ENCODE assay signal across 1 cellular context in the genomic region with DNA sequence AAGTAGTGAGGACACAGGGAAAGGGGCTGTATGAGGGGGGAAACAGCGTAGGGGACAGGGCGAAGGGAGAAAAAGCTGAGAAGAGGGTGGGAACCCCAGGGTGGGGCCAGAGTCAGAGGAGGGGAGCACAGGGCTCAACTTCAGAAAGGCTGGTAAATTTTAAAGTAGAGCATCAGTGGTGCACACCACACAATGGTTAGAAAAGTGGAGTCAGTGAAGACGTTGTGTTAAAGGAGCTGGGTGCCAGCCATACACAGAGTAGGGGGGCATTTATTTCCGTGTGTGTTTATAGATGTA.
TF ChIP-seq lines count a peak whose summit lies in the region.

No MANE protein-coding gene starts in this region.

TF ChIP-seq in GM23338, 12 proteins besides CTCF, POLR2A, EP300 and RAD21:
- no peak for TF ChIP-seq STAT1 (IDR thresholded peaks at IDR 0.05; ENCODE audit: unreplicated experiment)
- no peak for TF ChIP-seq NANOG (IDR thresholded peaks at IDR 0.05; ENCODE audit: borderline replicate concordance)
- no peak for TF ChIP-seq EZH2 (IDR thresholded peaks at IDR 0.05; ENCODE audit: low read depth, unreplicated experiment)
- TF ChIP-seq EZH2phosphoT487 (IDR thresholded peaks at IDR 0.05; ENCODE audit: unreplicated experiment) = no peak
- no peak for TF ChIP-seq ZNF331 (CRISPR knock-in tag; IDR thresholded peaks at IDR 0.05; ENCODE audit: low read depth)
- TF ChIP-seq JUNB (IDR thresholded peaks at IDR 0.05; ENCODE audit: unreplicated experiment) = no peak
- TF ChIP-seq POLR2AphosphoS5 (IDR thresholded peaks at IDR 0.05; ENCODE audit: low read depth) = no peak
- TF ChIP-seq, protein P1, sequence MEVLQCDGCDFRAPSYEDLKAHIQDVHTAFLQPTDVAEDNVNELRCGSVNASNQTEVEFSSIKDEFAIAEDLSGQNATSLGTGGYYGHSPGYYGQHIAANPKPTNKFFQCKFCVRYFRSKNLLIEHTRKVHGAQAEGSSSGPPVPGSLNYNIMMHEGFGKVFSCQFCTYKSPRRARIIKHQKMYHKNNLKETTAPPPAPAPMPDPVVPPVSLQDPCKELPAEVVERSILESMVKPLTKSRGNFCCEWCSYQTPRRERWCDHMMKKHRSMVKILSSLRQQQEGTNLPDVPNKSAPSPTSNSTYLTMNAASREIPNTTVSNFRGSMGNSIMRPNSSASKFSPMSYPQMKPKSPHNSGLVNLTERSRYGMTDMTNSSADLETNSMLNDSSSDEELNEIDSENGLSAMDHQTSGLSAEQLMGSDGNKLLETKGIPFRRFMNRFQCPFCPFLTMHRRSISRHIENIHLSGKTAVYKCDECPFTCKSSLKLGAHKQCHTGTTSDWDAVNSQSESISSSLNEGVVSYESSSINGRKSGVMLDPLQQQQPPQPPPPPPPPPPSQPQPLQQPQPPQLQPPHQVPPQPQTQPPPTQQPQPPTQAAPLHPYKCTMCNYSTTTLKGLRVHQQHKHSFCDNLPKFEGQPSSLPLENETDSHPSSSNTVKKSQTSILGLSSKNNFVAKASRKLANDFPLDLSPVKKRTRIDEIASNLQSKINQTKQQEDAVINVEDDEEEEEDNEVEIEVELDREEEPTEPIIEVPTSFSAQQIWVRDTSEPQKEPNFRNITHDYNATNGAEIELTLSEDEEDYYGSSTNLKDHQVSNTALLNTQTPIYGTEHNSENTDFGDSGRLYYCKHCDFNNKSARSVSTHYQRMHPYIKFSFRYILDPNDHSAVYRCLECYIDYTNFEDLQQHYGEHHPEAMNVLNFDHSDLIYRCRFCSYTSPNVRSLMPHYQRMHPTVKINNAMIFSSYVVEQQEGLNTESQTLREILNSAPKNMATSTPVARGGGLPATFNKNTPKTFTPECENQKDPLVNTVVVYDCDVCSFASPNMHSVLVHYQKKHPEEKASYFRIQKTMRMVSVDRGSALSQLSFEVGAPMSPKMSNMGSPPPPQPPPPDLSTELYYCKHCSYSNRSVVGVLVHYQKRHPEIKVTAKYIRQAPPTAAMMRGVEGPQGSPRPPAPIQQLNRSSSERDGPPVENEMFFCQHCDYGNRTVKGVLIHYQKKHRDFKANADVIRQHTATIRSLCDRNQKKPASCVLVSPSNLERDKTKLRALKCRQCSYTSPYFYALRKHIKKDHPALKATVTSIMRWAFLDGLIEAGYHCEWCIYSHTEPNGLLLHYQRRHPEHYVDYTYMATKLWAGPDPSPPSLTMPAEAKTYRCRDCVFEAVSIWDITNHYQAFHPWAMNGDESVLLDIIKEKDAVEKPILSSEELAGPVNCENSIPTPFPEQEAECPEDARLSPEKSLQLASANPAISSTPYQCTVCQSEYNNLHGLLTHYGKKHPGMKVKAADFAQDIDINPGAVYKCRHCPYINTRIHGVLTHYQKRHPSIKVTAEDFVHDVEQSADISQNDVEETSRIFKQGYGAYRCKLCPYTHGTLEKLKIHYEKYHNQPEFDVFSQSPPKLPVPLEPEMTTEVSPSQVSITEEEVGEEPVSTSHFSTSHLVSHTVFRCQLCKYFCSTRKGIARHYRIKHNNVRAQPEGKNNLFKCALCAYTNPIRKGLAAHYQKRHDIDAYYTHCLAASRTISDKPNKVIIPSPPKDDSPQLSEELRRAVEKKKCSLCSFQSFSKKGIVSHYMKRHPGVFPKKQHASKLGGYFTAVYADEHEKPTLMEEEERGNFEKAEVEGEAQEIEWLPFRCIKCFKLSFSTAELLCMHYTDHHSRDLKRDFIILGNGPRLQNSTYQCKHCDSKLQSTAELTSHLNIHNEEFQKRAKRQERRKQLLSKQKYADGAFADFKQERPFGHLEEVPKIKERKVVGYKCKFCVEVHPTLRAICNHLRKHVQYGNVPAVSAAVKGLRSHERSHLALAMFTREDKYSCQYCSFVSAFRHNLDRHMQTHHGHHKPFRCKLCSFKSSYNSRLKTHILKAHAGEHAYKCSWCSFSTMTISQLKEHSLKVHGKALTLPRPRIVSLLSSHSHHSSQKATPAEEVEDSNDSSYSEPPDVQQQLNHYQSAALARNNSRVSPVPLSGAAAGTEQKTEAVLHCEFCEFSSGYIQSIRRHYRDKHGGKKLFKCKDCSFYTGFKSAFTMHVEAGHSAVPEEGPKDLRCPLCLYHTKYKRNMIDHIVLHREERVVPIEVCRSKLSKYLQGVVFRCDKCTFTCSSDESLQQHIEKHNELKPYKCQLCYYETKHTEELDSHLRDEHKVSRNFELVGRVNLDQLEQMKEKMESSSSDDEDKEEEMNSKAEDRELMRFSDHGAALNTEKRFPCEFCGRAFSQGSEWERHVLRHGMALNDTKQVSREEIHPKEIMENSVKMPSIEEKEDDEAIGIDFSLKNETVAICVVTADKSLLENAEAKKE (CRISPR knock-in tag; IDR thresholded peaks at IDR 0.05) = no peak
- TF ChIP-seq CREB1 (CRISPR knock-in tag; IDR thresholded peaks at IDR 0.05; ENCODE audit: low read depth) = no peak
- TF ChIP-seq, protein P2, sequence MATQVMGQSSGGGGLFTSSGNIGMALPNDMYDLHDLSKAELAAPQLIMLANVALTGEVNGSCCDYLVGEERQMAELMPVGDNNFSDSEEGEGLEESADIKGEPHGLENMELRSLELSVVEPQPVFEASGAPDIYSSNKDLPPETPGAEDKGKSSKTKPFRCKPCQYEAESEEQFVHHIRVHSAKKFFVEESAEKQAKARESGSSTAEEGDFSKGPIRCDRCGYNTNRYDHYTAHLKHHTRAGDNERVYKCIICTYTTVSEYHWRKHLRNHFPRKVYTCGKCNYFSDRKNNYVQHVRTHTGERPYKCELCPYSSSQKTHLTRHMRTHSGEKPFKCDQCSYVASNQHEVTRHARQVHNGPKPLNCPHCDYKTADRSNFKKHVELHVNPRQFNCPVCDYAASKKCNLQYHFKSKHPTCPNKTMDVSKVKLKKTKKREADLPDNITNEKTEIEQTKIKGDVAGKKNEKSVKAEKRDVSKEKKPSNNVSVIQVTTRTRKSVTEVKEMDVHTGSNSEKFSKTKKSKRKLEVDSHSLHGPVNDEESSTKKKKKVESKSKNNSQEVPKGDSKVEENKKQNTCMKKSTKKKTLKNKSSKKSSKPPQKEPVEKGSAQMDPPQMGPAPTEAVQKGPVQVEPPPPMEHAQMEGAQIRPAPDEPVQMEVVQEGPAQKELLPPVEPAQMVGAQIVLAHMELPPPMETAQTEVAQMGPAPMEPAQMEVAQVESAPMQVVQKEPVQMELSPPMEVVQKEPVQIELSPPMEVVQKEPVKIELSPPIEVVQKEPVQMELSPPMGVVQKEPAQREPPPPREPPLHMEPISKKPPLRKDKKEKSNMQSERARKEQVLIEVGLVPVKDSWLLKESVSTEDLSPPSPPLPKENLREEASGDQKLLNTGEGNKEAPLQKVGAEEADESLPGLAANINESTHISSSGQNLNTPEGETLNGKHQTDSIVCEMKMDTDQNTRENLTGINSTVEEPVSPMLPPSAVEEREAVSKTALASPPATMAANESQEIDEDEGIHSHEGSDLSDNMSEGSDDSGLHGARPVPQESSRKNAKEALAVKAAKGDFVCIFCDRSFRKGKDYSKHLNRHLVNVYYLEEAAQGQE (IDR thresholded peaks at IDR 0.05; ENCODE audit: unreplicated experiment) = no peak
- no peak for TF ChIP-seq ZNF114 (CRISPR knock-in tag; IDR thresholded peaks at IDR 0.05)
- TF ChIP-seq, protein P3, sequence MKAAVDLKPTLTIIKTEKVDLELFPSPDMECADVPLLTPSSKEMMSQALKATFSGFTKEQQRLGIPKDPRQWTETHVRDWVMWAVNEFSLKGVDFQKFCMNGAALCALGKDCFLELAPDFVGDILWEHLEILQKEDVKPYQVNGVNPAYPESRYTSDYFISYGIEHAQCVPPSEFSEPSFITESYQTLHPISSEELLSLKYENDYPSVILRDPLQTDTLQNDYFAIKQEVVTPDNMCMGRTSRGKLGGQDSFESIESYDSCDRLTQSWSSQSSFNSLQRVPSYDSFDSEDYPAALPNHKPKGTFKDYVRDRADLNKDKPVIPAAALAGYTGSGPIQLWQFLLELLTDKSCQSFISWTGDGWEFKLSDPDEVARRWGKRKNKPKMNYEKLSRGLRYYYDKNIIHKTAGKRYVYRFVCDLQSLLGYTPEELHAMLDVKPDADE (IDR thresholded peaks at IDR 0.05) = no peak
